Comparison of ENCODE assay signal across 11 cellular contexts in the genomic region with DNA sequence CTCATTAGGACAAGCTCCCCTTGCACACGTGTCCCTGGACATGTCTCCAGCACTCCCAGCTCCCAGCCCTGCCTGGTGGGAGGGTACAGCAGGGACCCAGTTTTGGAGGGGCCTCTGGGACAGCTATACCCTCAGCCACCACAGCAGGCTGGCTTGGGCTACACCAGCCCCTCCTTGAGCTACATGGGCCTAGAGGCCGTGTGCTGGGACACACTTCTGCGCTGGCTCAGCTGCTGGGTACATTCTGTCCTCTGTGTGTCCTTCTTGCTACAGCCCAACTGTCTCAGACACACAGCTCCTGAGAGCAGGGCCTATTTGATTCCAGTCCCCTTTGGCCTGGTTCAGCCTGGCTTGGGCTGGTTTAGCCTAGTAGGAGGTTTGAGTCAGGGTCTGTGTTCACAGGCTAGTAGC. TPM values are rescaled to one million over a fixed set of nuclear protein-coding genes. Genes with fewer than 3 reads are reported as not detected.
A peak's percentile ranks its signal among the peaks of the same experiment; 100 is the strongest.
DNase-seq lines count a peak whose midpoint lies in the region; ATAC-seq and TF ChIP-seq lines count a peak whose summit lies in the region.
"Had no signal": no experiment of that assay in that cellular context is flagged by ENCODE, and none has a peak within 500 bp of the region (broad histone marks: within the 10 kb centered on the region; RNA-seq: fewer than 3 reads in every experiment).

No MANE protein-coding gene starts in this region.

- peaks cover 0 to 40% (median 0%) of the 10 kb centered on the region in 3 donors for H3K4me1 ChIP-seq in esophagus squamous epithelium
- peaks cover 45% of the 10 kb centered on the region for H3K4me1 ChIP-seq in mesodermal cell (ENCODE audit: control insufficient read depth, insufficient read depth, low read length, poor library complexity, severe bottlenecking)

- no peak for TF ChIP-seq CTCF in esophagus squamous epithelium (IDR thresholded peaks at IDR 0.05)

- DNase-seq in LHCN-M2 (ENCODE audit: low read depth) (peak; percentile 27), esophagus squamous epithelium (lab: John Stamatoyannopoulos, UW) (no peak), cerebellum (ENCODE audit: low spot score) (no peak), CD1c-positive myeloid dendritic cell (ENCODE audit: extremely low spot score) (no peak), NCI-H1092 treated with DMSO at 0.1 percent for 48 hours (lab: John Stamatoyannopoulos, UW) (no peak)
- DNase-seq: Calu3, cerebellar nuclear complex had no signal

- TF ChIP-seq POLR2A in esophagus squamous epithelium (IDR thresholded peaks at IDR 0.05), result no peak

- intact Hi-C loops in esophagus squamous epithelium (cut with DNase I), result no loop called here

- H3K9me3 ChIP-seq in esophagus squamous epithelium, result no peaks in the 10 kb centered on the region
- H3K9me3 ChIP-seq in mesodermal cell (ENCODE audit: control insufficient read depth, low read length), result no peaks in the 10 kb centered on the region
- H3K9me3 ChIP-seq: ovary had no signal

- H3K36me3 ChIP-seq in esophagus squamous epithelium (peaks cover 0 to 29% (median 8%) of the 10 kb centered on the region in 3 donors), mesodermal cell (ENCODE audit: control insufficient read depth, insufficient read depth, low read length) (no peaks in the 10 kb centered on the region)
- H3K36me3 ChIP-seq: ovary had no signal

- H3K27ac ChIP-seq in esophagus squamous epithelium (peak overlapping the region; percentile 69 to 87 (median 80)), mesodermal cell (ENCODE audit: low read depth, low read length, severe bottlenecking) (peak overlapping the region; percentile 89), temporal lobe (ENCODE audit: low read depth, low read length) (peak overlapping the region; percentile 63)

- H3K4me3 ChIP-seq in esophagus squamous epithelium (no peak overlapping the region), mesodermal cell (ENCODE audit: extremely low read depth, insufficient read depth, low read length, poor library complexity, severe bottlenecking) (no peak overlapping the region)
- H3K4me3 ChIP-seq: ovary had no signal

- no peaks in the 10 kb centered on the region for H3K27me3 ChIP-seq in esophagus squamous epithelium
- H3K27me3 ChIP-seq: ovary had no signal

- WGBS in esophagus squamous epithelium, 2 donors, result 43 to 83% methylated on average over 2 to 3 of the region's 3 CpGs
- 57 to 70% methylated on average over 1 to 3 of the region's 3 CpGs for WGBS in mesodermal cell (ENCODE audit: insufficient coverage in 2 of 2), 2 experiments

- ATAC-seq in HG03095 (IDR thresholded peaks at IDR 0.05; ENCODE audit: unreplicated experiment), result no peak

RNA-seq across cellular contexts. Expression of a gene that starts 26.7 kb away (rescaled TPM):
- 16.0 and 18.3 TPM in 2 replicates for total RNA-seq in LHCN-M2 (2014; rRNA removed)
- polyA plus RNA-seq in LHCN-M2 (2012), result 42.2 TPM
- total RNA-seq in esophagus squamous epithelium, result 10 to 100 TPM; 19.2 to 45.2 (median 22.0) TPM
- 37.7 TPM for polyA plus RNA-seq in mesodermal cell (2013, experiment 1 of 2)
- 36.9 TPM for polyA plus RNA-seq in mesodermal cell (2013, experiment 2 of 2)
- 24.8 TPM for total RNA-seq in temporal lobe
- 28.8 TPM for total RNA-seq in cerebellum
